ENCODE assay signal across 1 cellular context in genomic region chr6:3777695-3778461, GRCh38.
TF ChIP-seq lines count a peak whose summit lies in the region.

No MANE protein-coding gene starts in this region.

TF ChIP-seq in K562, 482 proteins besides CTCF, POLR2A, EP300 and RAD21 (continued from another document):
- TF ChIP-seq ZNF512 (tag; IDR thresholded peaks at IDR 0.05) (no peak), PHF20 (IDR thresholded peaks at IDR 0.05; ENCODE audit: partially characterized antibody) (no peak)
